In the genomic region with DNA sequence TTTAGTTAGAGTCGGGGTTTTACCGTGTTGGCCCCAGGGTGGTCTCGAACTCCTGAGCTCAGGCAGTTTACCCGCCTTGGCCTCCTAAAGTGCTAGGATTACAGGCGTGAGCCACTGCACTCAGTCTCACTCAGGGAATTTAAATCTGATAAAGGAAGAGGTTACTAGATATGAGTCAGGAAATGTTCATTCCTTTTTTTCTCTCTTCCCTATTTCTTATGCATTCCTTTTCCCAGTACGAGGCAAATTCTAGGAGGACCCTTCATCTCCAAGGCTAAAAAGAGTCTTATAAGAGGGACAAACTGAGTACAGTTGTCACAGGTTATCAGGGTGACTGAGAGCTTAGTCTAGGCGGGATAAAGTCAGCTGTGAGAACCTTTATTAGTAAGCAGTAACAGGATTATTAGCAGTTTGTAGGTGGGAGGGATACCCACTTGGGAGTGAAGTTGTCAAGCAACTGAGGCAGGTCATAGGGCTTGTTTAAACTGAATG, we compare ENCODE assay signal across 1 cellular context.
TF ChIP-seq lines count a peak whose summit lies in the region.

No MANE protein-coding gene starts in this region.

TF ChIP-seq in IMR-90, 13 proteins besides CTCF, POLR2A, EP300 and RAD21 (continued from another document):
- TF ChIP-seq, protein P1, sequence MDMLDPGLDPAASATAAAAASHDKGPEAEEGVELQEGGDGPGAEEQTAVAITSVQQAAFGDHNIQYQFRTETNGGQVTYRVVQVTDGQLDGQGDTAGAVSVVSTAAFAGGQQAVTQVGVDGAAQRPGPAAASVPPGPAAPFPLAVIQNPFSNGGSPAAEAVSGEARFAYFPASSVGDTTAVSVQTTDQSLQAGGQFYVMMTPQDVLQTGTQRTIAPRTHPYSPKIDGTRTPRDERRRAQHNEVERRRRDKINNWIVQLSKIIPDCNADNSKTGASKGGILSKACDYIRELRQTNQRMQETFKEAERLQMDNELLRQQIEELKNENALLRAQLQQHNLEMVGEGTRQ (IDR thresholded peaks at IDR 0.05; ENCODE audit: low read depth, low read length), result no peak
